ENCODE assay signal across 12 cellular contexts in the genomic region with DNA sequence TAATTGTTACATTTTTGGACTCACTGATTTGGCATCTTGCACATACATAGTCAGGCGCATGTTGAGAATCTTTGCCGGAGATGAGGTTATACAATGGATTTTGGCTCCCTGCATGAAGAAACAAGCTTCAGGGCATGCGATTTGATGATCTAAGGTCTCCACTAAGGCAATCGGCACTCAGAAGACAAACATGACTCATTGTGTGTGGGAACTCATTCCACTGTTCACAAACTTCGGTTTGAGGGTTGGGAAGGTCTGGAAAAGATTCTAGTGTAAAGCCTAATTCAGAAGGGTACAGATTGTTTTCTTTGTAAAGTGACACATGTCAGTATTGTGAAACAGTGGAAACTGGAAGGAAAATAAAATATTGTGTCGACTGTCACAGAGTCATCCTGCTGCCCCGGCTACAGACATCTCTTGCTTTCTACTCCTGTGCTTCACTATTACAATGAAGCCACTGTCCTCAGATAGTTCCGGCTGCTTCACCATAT.
DNase-seq lines count a peak whose midpoint lies in the region; ATAC-seq and TF ChIP-seq lines count a peak whose summit lies in the region.
"Had no signal": no experiment of that assay in that cellular context is flagged by ENCODE, and none has a peak within 500 bp of the region (broad histone marks: within the 10 kb centered on the region; RNA-seq: fewer than 3 reads in every experiment).

No MANE protein-coding gene starts in this region.

- ATAC-seq in HCT116 = peak; percentile 84

- WGBS in prostate gland = 45% methylated on average over 8 of the region's 8 CpGs

- no peaks in the 10 kb centered on the region for H3K27me3 ChIP-seq in HCT116 (ENCODE audit: insufficient read depth, low read length)
- peaks cover 15% of the 10 kb centered on the region for H3K27me3 ChIP-seq in left ventricle myocardium inferior (ENCODE audit: low read depth)
- H3K27me3 ChIP-seq in prostate gland (replicated peaks; ENCODE audit: insufficient read depth) = no peaks in the 10 kb centered on the region

- peaks cover 0 to 10% of the 10 kb centered on the region in 2 experiments; a peak in 1 of 4 replicates for H3K9me3 ChIP-seq in HCT116 (ENCODE audit: control insufficient read depth in 1 of 2, insufficient read depth in 1 of 2, low read depth in 1 of 2, low read length in 2 of 2)
- no peaks in the 10 kb centered on the region for H3K9me3 ChIP-seq in left ventricle myocardium inferior (replicated peaks)
- H3K9me3 ChIP-seq in prostate gland = no peaks in the 10 kb centered on the region

- peak overlapping the region; percentile 7 to 16; a peak in 2 of 4 replicates for H3K4me3 ChIP-seq in HCT116 (replicated peaks in 1 of 2; ENCODE audit: low read depth in 1 of 2, low read length in 2 of 2)
- H3K4me3 ChIP-seq in left ventricle myocardium inferior = no peak overlapping the region
- no peak overlapping the region for H3K4me3 ChIP-seq in prostate gland

- in situ Hi-C loops in KBM-7 (cut with MboI; ENCODE audit: low pct_unique_long_range_greater_than_20kb, low sequenced_read_pairs) = no loop called here

- POLR2A ChIA-PET in HCT116 (lab: Charles Lee) = interaction anchor here (0.7 to 2.1 kb wide), 9 partner anchors 8 to 304 kb away, joined by 3 to 10 read pairs (median 4); no protein-coding TSS in a partner anchor

- intact Hi-C loops in HCT116 (cut with micrococcal nuclease) (loop anchor here (2.0 kb wide), 1 partner anchor 29 kb away; no protein-coding TSS in a partner anchor), left ventricle myocardium inferior (cut with micrococcal nuclease) (no loop called here), prostate gland (cut with DNase I) (no loop called here)

- peaks cover 0 to 16% of the 10 kb centered on the region in 2 experiments; a peak in 1 of 4 replicates for H3K36me3 ChIP-seq in HCT116 (ENCODE audit: control insufficient read depth in 1 of 2, insufficient read depth in 2 of 2, low read length in 2 of 2)
- H3K36me3 ChIP-seq in left ventricle myocardium inferior = no peaks in the 10 kb centered on the region
- no peaks in the 10 kb centered on the region for H3K36me3 ChIP-seq in prostate gland

- DNase-seq in HCT116 (ENCODE audit: low read depth, low spot score) (peak; percentile 97), amniotic stem cell (lab: John Stamatoyannopoulos, UW) (peak; percentile 99), left ventricle myocardium inferior (no peak), smooth muscle cell of the brain vasculature (ENCODE audit: low read depth, low spot score) (peak; percentile 93), KBM-7 (no peak), ecto neural progenitor cell (ENCODE audit: low spot score) (no peak), prostate gland (ENCODE audit: low spot score) (no peak), OCI-M2 (lab: John Stamatoyannopoulos, UW; ENCODE audit: unreplicated experiment) (no peak)
- DNase-seq: activated naive CD8-positive, alpha-beta T cell treated with anti-CD3 and anti-CD28 coated beads, Interleukin-2, amount 10 ng/mL, durations not matched to agents 7 days and 5 days; NCI-H1417 treated with DMSO at 0.1 percent for 48 hours; stimulated activated CD4-positive, alpha-beta T cell treated with anti-CD3 and anti-CD28 coated beads, Interleukin-2, amount 100 ng/mL, for 24 hours had no signal

- no peak for TF ChIP-seq POLR2A in HCT116 (IDR thresholded peaks at IDR 0.05; ENCODE audit: borderline replicate concordance, extremely low read depth, insufficient read depth, insufficient read length)
- no peak for TF ChIP-seq POLR2A in prostate gland (IDR thresholded peaks at IDR 0.05)

- H3K9ac ChIP-seq in HCT116 (ENCODE audit: low read length) = peak overlapping the region; percentile 64

- TF ChIP-seq RAD21 in HCT116 (IDR thresholded peaks at IDR 0.05; ENCODE audit: low read depth) = peak; percentile 38; the same call in 1 of the 2 replicates

- CTCF ChIA-PET in HCT116 (lab: Charles Lee) = interaction anchor here (0.6 kb wide), 1 partner anchor 29 kb away, joined by 3 read pairs; no protein-coding TSS in a partner anchor

- H3K27ac ChIP-seq in HCT116 (ENCODE audit: low read depth, low read length) (peak overlapping the region; percentile 97), left ventricle myocardium inferior (replicated peaks) (peak overlapping the region; percentile 21), prostate gland (no peak overlapping the region)
- H3K27ac ChIP-seq: VCaP had no signal

- H3K4me1 ChIP-seq in HCT116 (ENCODE audit: control insufficient read depth in 1 of 2, insufficient read depth in 2 of 2, low read length in 2 of 2) (peaks cover 59 to 75% of the 10 kb centered on the region in 2 experiments), left ventricle myocardium inferior (no peaks in the 10 kb centered on the region), prostate gland (replicated peaks) (no peaks in the 10 kb centered on the region)

- BruUV-seq in HCT116 (replicated peaks; lab: Mats Ljungman, UMichigan) = no TSS peak

- H4K20me1 ChIP-seq in HCT116 (ENCODE audit: insufficient read depth) = no peaks in the 10 kb centered on the region

- H3K9me2 ChIP-seq in HCT116 (ENCODE audit: insufficient read depth) = no peaks in the 10 kb centered on the region

- peaks cover 3% of the 10 kb centered on the region; the same call in 1 of the 2 replicates for H3K79me2 ChIP-seq in HCT116 (ENCODE audit: insufficient read depth, low read length)

- TF ChIP-seq CTCF in HCT116 (IDR thresholded peaks at IDR 0.05 in 2 of 3, conservative IDR thresholded peaks at IDR 0.05 in 1 of 3; ENCODE audit: borderline replicate concordance in 1 of 3, insufficient read depth in 1 of 3, low read depth in 2 of 3, low read length in 2 of 3) (no peak), left ventricle myocardium inferior (IDR thresholded peaks at IDR 0.05; ENCODE audit: borderline replicate concordance) (no peak), prostate gland (IDR thresholded peaks at IDR 0.05) (no peak)

- RAD21 ChIA-PET in HCT116 (lab: Charles Lee; ENCODE audit: low non-redundant PET in 1 of 2, low total read pairs in 2 of 2, uncharacterized antibody in 2 of 2, unreplicated experiment in 2 of 2) = interaction anchor here in 1 of 2 experiments (0.5 kb wide), 1 partner anchor 15 kb away, joined by 5 read pairs; no protein-coding TSS in a partner anchor

- peak overlapping the region; percentile 57 for H3K4me2 ChIP-seq in HCT116 (ENCODE audit: low read length)

- no peak overlapping the region for H2AFZ ChIP-seq in HCT116 (ENCODE audit: low read depth, low read length, poor library complexity, severe bottlenecking)

TF ChIP-seq in HCT116, 20 proteins besides CTCF, POLR2A, EP300 and RAD21 (continues in another document):
- TF ChIP-seq ELF1 (IDR thresholded peaks at IDR 0.05; ENCODE audit: borderline replicate concordance, low read depth) = no peak
- TF ChIP-seq YY1 (IDR thresholded peaks at IDR 0.05; ENCODE audit: extremely low read depth, insufficient replicate concordance, low read depth, low read length) = peak; percentile 10
- TF ChIP-seq, protein P1, sequence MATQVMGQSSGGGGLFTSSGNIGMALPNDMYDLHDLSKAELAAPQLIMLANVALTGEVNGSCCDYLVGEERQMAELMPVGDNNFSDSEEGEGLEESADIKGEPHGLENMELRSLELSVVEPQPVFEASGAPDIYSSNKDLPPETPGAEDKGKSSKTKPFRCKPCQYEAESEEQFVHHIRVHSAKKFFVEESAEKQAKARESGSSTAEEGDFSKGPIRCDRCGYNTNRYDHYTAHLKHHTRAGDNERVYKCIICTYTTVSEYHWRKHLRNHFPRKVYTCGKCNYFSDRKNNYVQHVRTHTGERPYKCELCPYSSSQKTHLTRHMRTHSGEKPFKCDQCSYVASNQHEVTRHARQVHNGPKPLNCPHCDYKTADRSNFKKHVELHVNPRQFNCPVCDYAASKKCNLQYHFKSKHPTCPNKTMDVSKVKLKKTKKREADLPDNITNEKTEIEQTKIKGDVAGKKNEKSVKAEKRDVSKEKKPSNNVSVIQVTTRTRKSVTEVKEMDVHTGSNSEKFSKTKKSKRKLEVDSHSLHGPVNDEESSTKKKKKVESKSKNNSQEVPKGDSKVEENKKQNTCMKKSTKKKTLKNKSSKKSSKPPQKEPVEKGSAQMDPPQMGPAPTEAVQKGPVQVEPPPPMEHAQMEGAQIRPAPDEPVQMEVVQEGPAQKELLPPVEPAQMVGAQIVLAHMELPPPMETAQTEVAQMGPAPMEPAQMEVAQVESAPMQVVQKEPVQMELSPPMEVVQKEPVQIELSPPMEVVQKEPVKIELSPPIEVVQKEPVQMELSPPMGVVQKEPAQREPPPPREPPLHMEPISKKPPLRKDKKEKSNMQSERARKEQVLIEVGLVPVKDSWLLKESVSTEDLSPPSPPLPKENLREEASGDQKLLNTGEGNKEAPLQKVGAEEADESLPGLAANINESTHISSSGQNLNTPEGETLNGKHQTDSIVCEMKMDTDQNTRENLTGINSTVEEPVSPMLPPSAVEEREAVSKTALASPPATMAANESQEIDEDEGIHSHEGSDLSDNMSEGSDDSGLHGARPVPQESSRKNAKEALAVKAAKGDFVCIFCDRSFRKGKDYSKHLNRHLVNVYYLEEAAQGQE (IDR thresholded peaks at IDR 0.05; ENCODE audit: low read depth) = no peak
- TF ChIP-seq SIN3A (IDR thresholded peaks at IDR 0.05; ENCODE audit: low read depth) = peak; percentile 88
- TF ChIP-seq EGR1 (IDR thresholded peaks at IDR 0.05; ENCODE audit: low read depth) = peak; percentile 59; the same call in 1 of the 2 replicates
- TF ChIP-seq FOSL1 (IDR thresholded peaks at IDR 0.05; ENCODE audit: low read depth) = peak; percentile 97
- peak; percentile 97 for TF ChIP-seq TCF7L2 (IDR thresholded peaks at IDR 0.05; ENCODE audit: borderline replicate concordance, extremely low read depth, insufficient read depth, insufficient read length)
- TF ChIP-seq, protein P2, sequence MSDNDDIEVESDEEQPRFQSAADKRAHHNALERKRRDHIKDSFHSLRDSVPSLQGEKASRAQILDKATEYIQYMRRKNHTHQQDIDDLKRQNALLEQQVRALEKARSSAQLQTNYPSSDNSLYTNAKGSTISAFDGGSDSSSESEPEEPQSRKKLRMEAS (IDR thresholded peaks at IDR 0.05) = peak; percentile 92
- no peak for TF ChIP-seq EZH2phosphoT487 (IDR thresholded peaks at IDR 0.05; ENCODE audit: borderline replicate concordance)
- no peak for TF ChIP-seq ZNF274 (IDR thresholded peaks at IDR 0.05; ENCODE audit: low read depth, low read length)
- TF ChIP-seq CBX3 (IDR thresholded peaks at IDR 0.05; ENCODE audit: low read depth) = peak; percentile 97
- TF ChIP-seq CEBPB (IDR thresholded peaks at IDR 0.05; ENCODE audit: low read depth) = peak; percentile 96
- TF ChIP-seq SP1 (IDR thresholded peaks at IDR 0.05; ENCODE audit: low read depth) = peak; percentile 98
- peak; percentile 98 for TF ChIP-seq JUND (IDR thresholded peaks at IDR 0.05)
- TF ChIP-seq SRF (IDR thresholded peaks at IDR 0.05; ENCODE audit: low read depth) = peak; percentile 83
- TF ChIP-seq POLR2AphosphoS5 (IDR thresholded peaks at IDR 0.05; ENCODE audit: low read depth, low read length) = peak; percentile 55; the same call in 1 of the 2 replicates

Comparison
In these comparisons a context has a peak if more than half of its experiments do, and no peak if none do; other contexts are left out.
1. DNase-seq: peak in HCT116 (single experiment), amniotic stem cell (single experiment) and smooth muscle cell of the brain vasculature (single experiment); none in left ventricle myocardium inferior (single experiment), KBM-7 (single experiment), ecto neural progenitor cell (single experiment), prostate gland (single experiment) and OCI-M2 (single experiment).
2. H3K27ac ChIP-seq: peak in HCT116 (single experiment) and left ventricle myocardium inferior (single experiment); none in prostate gland (0 of 2).
3. H3K4me3 ChIP-seq: peak in HCT116 (2 of 2); none in left ventricle myocardium inferior (single experiment) and prostate gland (0 of 2).